In the genomic region with DNA sequence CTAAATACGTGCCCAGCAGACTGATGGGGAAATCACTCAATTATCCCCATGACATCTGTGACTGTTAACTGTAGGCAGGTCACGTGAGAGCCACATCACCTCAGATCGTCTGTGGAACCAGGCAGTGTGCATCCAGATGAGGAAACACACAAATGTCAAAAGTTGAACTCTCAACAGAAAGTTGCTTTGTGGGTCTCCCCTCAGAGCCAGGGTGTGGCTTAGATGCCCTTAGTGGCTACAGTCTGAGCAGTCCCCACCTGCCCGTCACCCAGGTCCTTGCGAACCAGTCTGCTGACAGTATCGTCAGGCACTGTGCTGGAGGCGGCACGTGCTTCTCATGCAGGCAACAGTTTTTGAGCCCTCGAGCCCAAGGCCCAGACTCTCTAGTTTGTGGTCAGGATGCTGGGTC, we compare ENCODE assay signal across 16 cellular contexts. TPM values are rescaled to one million over a fixed set of nuclear protein-coding genes. Genes with fewer than 3 reads are reported as not detected.
A peak's percentile ranks its signal among the peaks of the same experiment; 100 is the strongest.
DNase-seq lines count a peak whose midpoint lies in the region; ATAC-seq and TF ChIP-seq lines count a peak whose summit lies in the region.
"Had no signal": no experiment of that assay in that cellular context is flagged by ENCODE, and none has a peak within 500 bp of the region (broad histone marks: within the 10 kb centered on the region; RNA-seq: fewer than 3 reads in every experiment).

No MANE protein-coding gene starts in this region.

- no peak overlapping the region for H3K4me3 ChIP-seq in Peyer's patch
- H3K4me3 ChIP-seq: gastroesophageal sphincter, right lobe of liver had no signal

- POLR2A ChIA-PET in activated CD8-positive, alpha-beta T cell treated with anti-CD3 and anti-CD28 coated beads, Interleukin-2, amount 10 ng/mL, durations not matched to agents 7 days and 5 days (lab: Charles Lee): interaction anchor here (2.3 to 7.6 kb wide), 2 partner anchors 13 to 18 kb away, joined by 10 to 117 read pairs; a partner anchor contains a TSS

- no peak for ATAC-seq in activated CD8-positive, alpha-beta T cell treated with anti-CD3 and anti-CD28 coated beads, Interleukin-2, amount 10 ng/mL, durations not matched to agents 7 days and 5 days
- ATAC-seq in natural killer cell treated with Interleukin-12 subunit alpha and Interleukin-12 subunit beta and Interleukin-15 and Interleukin-18, amount 100 ng/mL, for 72 hours: no peak
- no peak for ATAC-seq in HG03135 (IDR thresholded peaks at IDR 0.05; ENCODE audit: unreplicated experiment)
- ATAC-seq: gastroesophageal sphincter, right lobe of liver had no signal

- H3K4me1 ChIP-seq in Peyer's patch: peaks cover 0 to 26% (median 4%) of the 10 kb centered on the region in 4 donors

- no peaks in the 10 kb centered on the region for H3K27me3 ChIP-seq in Peyer's patch
- H3K27me3 ChIP-seq: gastroesophageal sphincter, right lobe of liver had no signal

- H3K27ac ChIP-seq in KOPT-K1 (ENCODE audit: low read depth, low read length, poor library complexity, severe bottlenecking) (peak overlapping the region; percentile 100), Peyer's patch (peak overlapping the region in 2 of 4 donors; percentile 79 to 84)
- H3K27ac ChIP-seq: 22Rv1, gastroesophageal sphincter had no signal

- CTCF ChIA-PET in activated CD8-positive, alpha-beta T cell treated with anti-CD3 and anti-CD28 coated beads, Interleukin-2, amount 10 ng/mL, durations not matched to agents 7 days and 5 days (lab: Charles Lee): no interaction called here

- no peak for TF ChIP-seq POLR2A in Peyer's patch (IDR thresholded peaks at IDR 0.05)

- H3K4me1 Mint-ChIP-seq in activated CD8-positive, alpha-beta T cell treated with anti-CD3 and anti-CD28 coated beads, Interleukin-2, amount 10 ng/mL, durations not matched to agents 7 days and 5 days (ENCODE audit: low read depth): peaks cover 63% of the 10 kb centered on the region
- peaks cover 25 to 28% of the 10 kb centered on the region in 2 donors for H3K4me1 Mint-ChIP-seq in natural killer cell treated with Interleukin-12 subunit alpha and Interleukin-12 subunit beta and Interleukin-15 and Interleukin-18, amount 100 ng/mL, for 72 hours (ENCODE audit: low read depth in 2 of 2)

- TF ChIP-seq CTCF in Peyer's patch (IDR thresholded peaks at IDR 0.05): no peak

- peak overlapping the region; percentile 92 for H3K27ac Mint-ChIP-seq in activated CD8-positive, alpha-beta T cell treated with anti-CD3 and anti-CD28 coated beads, Interleukin-2, amount 10 ng/mL, durations not matched to agents 7 days and 5 days
- H3K27ac Mint-ChIP-seq in natural killer cell treated with Interleukin-12 subunit alpha and Interleukin-12 subunit beta and Interleukin-15 and Interleukin-18, amount 100 ng/mL, for 72 hours: peak overlapping the region; percentile 74 to 81

- peak overlapping the region; percentile 18 for H3K4me3 Mint-ChIP-seq in activated CD8-positive, alpha-beta T cell treated with anti-CD3 and anti-CD28 coated beads, Interleukin-2, amount 10 ng/mL, durations not matched to agents 7 days and 5 days
- peak overlapping the region; percentile 77 for H3K4me3 Mint-ChIP-seq in natural killer cell treated with Interleukin-12 subunit alpha and Interleukin-12 subunit beta and Interleukin-15 and Interleukin-18, amount 100 ng/mL, for 72 hours

- no peaks in the 10 kb centered on the region for H3K9me3 ChIP-seq in KOPT-K1 (ENCODE audit: insufficient read depth, low read length, poor library complexity, severe bottlenecking)
- H3K9me3 ChIP-seq in Peyer's patch: no peaks in the 10 kb centered on the region
- H3K9me3 ChIP-seq: gastroesophageal sphincter, right lobe of liver had no signal

- H3K36me3 Mint-ChIP-seq in activated CD8-positive, alpha-beta T cell treated with anti-CD3 and anti-CD28 coated beads, Interleukin-2, amount 10 ng/mL, durations not matched to agents 7 days and 5 days (ENCODE audit: low read depth): peaks cover 6% of the 10 kb centered on the region
- H3K36me3 Mint-ChIP-seq in natural killer cell treated with Interleukin-12 subunit alpha and Interleukin-12 subunit beta and Interleukin-15 and Interleukin-18, amount 100 ng/mL, for 72 hours: no peaks in the 10 kb centered on the region

- H3K27me3 Mint-ChIP-seq in activated CD8-positive, alpha-beta T cell treated with anti-CD3 and anti-CD28 coated beads, Interleukin-2, amount 10 ng/mL, durations not matched to agents 7 days and 5 days (ENCODE audit: low read depth): no peaks in the 10 kb centered on the region
- peaks cover 0 to 3% of the 10 kb centered on the region in 2 donors for H3K27me3 Mint-ChIP-seq in natural killer cell treated with Interleukin-12 subunit alpha and Interleukin-12 subunit beta and Interleukin-15 and Interleukin-18, amount 100 ng/mL, for 72 hours

- H3K36me3 ChIP-seq in KOPT-K1 (ENCODE audit: insufficient read depth, low read length): no peaks in the 10 kb centered on the region
- H3K36me3 ChIP-seq in Peyer's patch: no peaks in the 10 kb centered on the region
- H3K36me3 ChIP-seq: gastroesophageal sphincter, right lobe of liver had no signal

- no peaks in the 10 kb centered on the region for H3K9me3 Mint-ChIP-seq in activated CD8-positive, alpha-beta T cell treated with anti-CD3 and anti-CD28 coated beads, Interleukin-2, amount 10 ng/mL, durations not matched to agents 7 days and 5 days (ENCODE audit: insufficient read depth)
- no peaks in the 10 kb centered on the region for H3K9me3 Mint-ChIP-seq in natural killer cell treated with Interleukin-12 subunit alpha and Interleukin-12 subunit beta and Interleukin-15 and Interleukin-18, amount 100 ng/mL, for 72 hours

- DNase-seq in SIG-M5 treated with dmso at 0.1 percent for 504 hours (lab: John Stamatoyannopoulos, UW; ENCODE audit: unreplicated experiment) (peak; percentile 63), SIG-M5 (lab: John Stamatoyannopoulos, UW) (no peak), Peyer's patch (no peak), NCI-H748 treated with DMSO at 0.1 percent for 48 hours (lab: John Stamatoyannopoulos, UW) (no peak)
- peak; percentile 26 for DNase-seq in activated CD8-positive, alpha-beta T cell treated with anti-CD3 and anti-CD28 coated beads, Interleukin-2, amount 10 ng/mL, durations not matched to agents 7 days and 5 days
- no peak for DNase-seq in natural killer cell treated with Interleukin-12 subunit alpha and Interleukin-12 subunit beta and Interleukin-15 and Interleukin-18, amount 100 ng/mL, for 72 hours (ENCODE audit: low spot score)
- DNase-seq: activated CD4-positive, alpha-beta T cell treated with anti-CD3 and anti-CD28 coated beads, Interleukin-2, amount 50 U/mL, for 1 hour; central memory CD4-positive, alpha-beta T cell; GDM1; NCI-H1417 treated with DMSO at 0.1 percent for 48 hours; right lobe of liver; stimulated activated CD4-positive, alpha-beta T cell treated with anti-CD3 and anti-CD28 coated beads, Interleukin-4, amount 100 ng/mL, for 1 hour had no signal

RNA-seq across cellular contexts. Expression of a gene that starts 10.8 kb away (rescaled TPM):
- 1 to 10 TPM; 5.9 to 6.2 TPM for total RNA-seq in activated CD8-positive, alpha-beta T cell treated with anti-CD3 and anti-CD28 coated beads, Interleukin-2, amount 10 ng/mL, durations not matched to agents 7 days and 5 days
- total RNA-seq in natural killer cell treated with Interleukin-12 subunit alpha and Interleukin-12 subunit beta and Interleukin-15 and Interleukin-18, amount 100 ng/mL, for 72 hours: 1 to 10 TPM; 2.4 to 6.9 TPM
- total RNA-seq in Peyer's patch: 10 to 100 TPM; 10.7 to 32.6 (median 12.8) TPM

RNA-seq across cellular contexts. Expression of a gene that starts 11.7 kb away (rescaled TPM):
- 100 to 1,000 TPM; 141 to 146 TPM for total RNA-seq in activated CD8-positive, alpha-beta T cell treated with anti-CD3 and anti-CD28 coated beads, Interleukin-2, amount 10 ng/mL, durations not matched to agents 7 days and 5 days
- total RNA-seq in natural killer cell treated with Interleukin-12 subunit alpha and Interleukin-12 subunit beta and Interleukin-15 and Interleukin-18, amount 100 ng/mL, for 72 hours: 100 to 1,000 TPM; 105 to 131 TPM
- 10 to 100 TPM; 44.1 to 70.6 (median 55.6) TPM for total RNA-seq in Peyer's patch

RNA-seq across cellular contexts. Expression of a gene that starts 36.4 kb away (rescaled TPM):
- 100 to 1,000 TPM; 164 to 165 TPM for total RNA-seq in activated CD8-positive, alpha-beta T cell treated with anti-CD3 and anti-CD28 coated beads, Interleukin-2, amount 10 ng/mL, durations not matched to agents 7 days and 5 days
- total RNA-seq in natural killer cell treated with Interleukin-12 subunit alpha and Interleukin-12 subunit beta and Interleukin-15 and Interleukin-18, amount 100 ng/mL, for 72 hours: 100 to 1,000 TPM; 136 to 258 TPM
- 100 to 1,000 TPM; 111 to 150 (median 122) TPM for total RNA-seq in Peyer's patch

RNA-seq across cellular contexts. Expression of a gene that starts 38.9 kb away (rescaled TPM):
- 10 to 100 TPM; 12.1 to 13.6 TPM for total RNA-seq in activated CD8-positive, alpha-beta T cell treated with anti-CD3 and anti-CD28 coated beads, Interleukin-2, amount 10 ng/mL, durations not matched to agents 7 days and 5 days
- total RNA-seq in natural killer cell treated with Interleukin-12 subunit alpha and Interleukin-12 subunit beta and Interleukin-15 and Interleukin-18, amount 100 ng/mL, for 72 hours: 1 to 10 TPM; 4.8 to 5.4 TPM
- 10 to 100 TPM in 2 of 4 donors, 1 to 10 TPM in 2; 4.9 to 13.3 (median 9.4) TPM for total RNA-seq in Peyer's patch

RNA-seq across cellular contexts. Expression of a gene that starts 48.5 kb away (rescaled TPM):
- 100 to 1,000 TPM in 1 of 2 experiments, 10 to 100 TPM in 1; 98.9 to 106 TPM for total RNA-seq in activated CD8-positive, alpha-beta T cell treated with anti-CD3 and anti-CD28 coated beads, Interleukin-2, amount 10 ng/mL, durations not matched to agents 7 days and 5 days
- 100 to 1,000 TPM; 115 to 175 TPM for total RNA-seq in natural killer cell treated with Interleukin-12 subunit alpha and Interleukin-12 subunit beta and Interleukin-15 and Interleukin-18, amount 100 ng/mL, for 72 hours
- 100 to 1,000 TPM in 1 of 4 donors, 10 to 100 TPM in 3; 32.9 to 118 (median 54.1) TPM for total RNA-seq in Peyer's patch

Comparison
In these comparisons a context has a peak if more than half of its experiments do, and no peak if none do; other contexts are left out.
1. DNase-seq: peak in SIG-M5 treated with dmso at 0.1 percent for 504 hours (single experiment) and activated CD8-positive, alpha-beta T cell treated with anti-CD3 and anti-CD28 coated beads, Interleukin-2, amount 10 ng/mL, durations not matched to agents 7 days and 5 days (single experiment); none in SIG-M5 (single experiment), natural killer cell treated with Interleukin-12 subunit alpha and Interleukin-12 subunit beta and Interleukin-15 and Interleukin-18, amount 100 ng/mL, for 72 hours (single experiment), Peyer's patch (0 of 3) and NCI-H748 treated with DMSO at 0.1 percent for 48 hours (single experiment).